In the genomic region with DNA sequence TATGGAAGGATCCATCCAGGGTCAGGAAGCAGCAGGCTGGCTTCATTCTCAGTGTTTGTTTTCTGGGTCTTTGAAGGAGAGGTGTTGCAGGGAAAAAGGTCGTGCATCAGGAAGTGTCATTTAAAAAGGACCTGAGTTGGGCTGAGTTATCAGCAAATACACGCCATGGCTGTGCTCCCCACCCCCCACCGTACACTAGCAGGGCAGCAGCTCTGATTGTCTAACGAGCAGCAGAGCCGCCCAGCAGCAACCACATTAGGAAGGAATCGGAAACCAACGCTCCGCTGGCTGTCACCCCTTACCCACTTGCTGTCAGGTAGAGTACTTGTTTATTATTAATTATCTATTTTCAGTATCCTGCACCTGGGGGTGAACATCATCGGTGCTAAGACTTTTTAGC, we compare ENCODE assay signal across 9 cellular contexts.
DNase-seq lines count a peak whose midpoint lies in the region; ATAC-seq and TF ChIP-seq lines count a peak whose summit lies in the region.
"Had no signal": no experiment of that assay in that cellular context is flagged by ENCODE, and none has a peak within 500 bp of the region (broad histone marks: within the 10 kb centered on the region; RNA-seq: fewer than 3 reads in every experiment).

No MANE protein-coding gene starts in this region.

- H3K4me1 ChIP-seq in cardiac muscle cell (ENCODE audit: low read depth): peaks cover 26% of the 10 kb centered on the region
- H3K4me1 ChIP-seq in OCI-LY3 (ENCODE audit: low read length): peaks cover 94% of the 10 kb centered on the region
- peaks cover 36% of the 10 kb centered on the region for H3K4me1 ChIP-seq in fibroblast of lung (ENCODE audit: control insufficient read depth, extremely low read depth, insufficient read depth, low read length)
- peaks cover 56% of the 10 kb centered on the region for H3K4me1 ChIP-seq in suprapubic skin

- H2AFZ ChIP-seq in OCI-LY3 (ENCODE audit: low read depth, low read length) (no peak overlapping the region), fibroblast of lung (ENCODE audit: low read length) (no peak overlapping the region)

- peak overlapping the region; percentile 91 for H3K27ac ChIP-seq in cardiac muscle cell
- peak overlapping the region; percentile 94 for H3K27ac ChIP-seq in OCI-LY3 (ENCODE audit: low read length)
- no peak overlapping the region for H3K27ac ChIP-seq in fibroblast of lung (ENCODE audit: insufficient read depth, low read length)
- no peak overlapping the region for H3K27ac ChIP-seq in suprapubic skin

- no peak for ATAC-seq in HG02973 (IDR thresholded peaks at IDR 0.05; ENCODE audit: unreplicated experiment)

- H3K36me3 ChIP-seq in cardiac muscle cell: no peaks in the 10 kb centered on the region
- peaks cover 14% of the 10 kb centered on the region for H3K36me3 ChIP-seq in OCI-LY3 (replicated peaks; ENCODE audit: low read depth, low read length)
- H3K36me3 ChIP-seq in fibroblast of lung (ENCODE audit: control insufficient read depth, insufficient read depth, low read length): no peaks in the 10 kb centered on the region
- H3K36me3 ChIP-seq in suprapubic skin: no peaks in the 10 kb centered on the region
- H3K36me3 ChIP-seq: SJSA1 had no signal

- H3K4me2 ChIP-seq in OCI-LY3 (ENCODE audit: low read length): peak overlapping the region; percentile 79
- peak overlapping the region; percentile 48 for H3K4me2 ChIP-seq in fibroblast of lung (ENCODE audit: extremely low read depth, insufficient read depth, low read length)

- TF ChIP-seq POLR2A in suprapubic skin (IDR thresholded peaks at IDR 0.05): no peak

- H3K79me2 ChIP-seq in OCI-LY3 (ENCODE audit: low read length) (peaks cover 80% of the 10 kb centered on the region), fibroblast of lung (ENCODE audit: control insufficient read depth, insufficient read depth, low read length) (no peaks in the 10 kb centered on the region)

- H3K27me3 ChIP-seq in cardiac muscle cell (no peaks in the 10 kb centered on the region), OCI-LY3 (ENCODE audit: low read depth, low read length) (no peaks in the 10 kb centered on the region), fibroblast of lung (ENCODE audit: control insufficient read depth, insufficient read depth, low read length) (no peaks in the 10 kb centered on the region), suprapubic skin (no peaks in the 10 kb centered on the region)
- H3K27me3 ChIP-seq: SJSA1 had no signal

- no peak for TF ChIP-seq EP300 in suprapubic skin (IDR thresholded peaks at IDR 0.05)

- DNase-seq in cardiac muscle cell (ENCODE audit: low read depth in 1 of 2, low spot score in 1 of 2): peak in 1 of 2 donors; percentile 51
- no peak for DNase-seq in cardiac septum (ENCODE audit: low spot score)
- no peak for DNase-seq in fibroblast of lung (ENCODE audit: low read depth in 2 of 2)
- no peak for DNase-seq in suprapubic skin (ENCODE audit: low spot score in 2 of 2)
- no peak for DNase-seq in NCI-H1436 treated with DMSO at 0.1 percent for 48 hours (lab: John Stamatoyannopoulos, UW)
- no peak for DNase-seq in stimulated activated CD4-positive, alpha-beta T cell treated with anti-CD3 and anti-CD28 coated beads, Interleukin-1b, Interleukin-23, amount 100 ng/mL, for 48 hours

- H4K20me1 ChIP-seq in OCI-LY3 (ENCODE audit: insufficient read depth, low read length): peaks cover 43% of the 10 kb centered on the region
- H4K20me1 ChIP-seq in fibroblast of lung (ENCODE audit: control insufficient read depth, extremely low read depth, insufficient read depth, low read length): no peaks in the 10 kb centered on the region

- H3K9ac ChIP-seq in OCI-LY3 (ENCODE audit: low read length): peak overlapping the region; percentile 64
- no peak overlapping the region for H3K9ac ChIP-seq in fibroblast of lung (ENCODE audit: insufficient read depth, low read length)

- H3K4me3 ChIP-seq in cardiac muscle cell: no peak overlapping the region
- H3K4me3 ChIP-seq in OCI-LY3 (ENCODE audit: low read length): peak overlapping the region; percentile 70
- peak overlapping the region in 1 of 4 experiments; percentile 5 for H3K4me3 ChIP-seq in fibroblast of lung (replicated peaks in 1 of 4; ENCODE audit: control extremely low read depth in 1 of 4, insufficient read depth in 1 of 4, low read depth in 3 of 4, low read length in 4 of 4)
- H3K4me3 ChIP-seq in suprapubic skin: peak overlapping the region; percentile 0
- H3K4me3 ChIP-seq: SJSA1 had no signal

- TF ChIP-seq CTCF in cardiac muscle cell (IDR thresholded peaks at IDR 0.05; ENCODE audit: low read depth, low read length) (no peak), OCI-LY3 (IDR thresholded peaks at IDR 0.05; ENCODE audit: low read depth, low read length) (no peak), fibroblast of lung (conservative IDR thresholded peaks at IDR 0.05 in 1 of 2, IDR thresholded peaks at IDR 0.05 in 1 of 2; ENCODE audit: low read depth in 1 of 2, low read length in 2 of 2) (no peak), suprapubic skin (IDR thresholded peaks at IDR 0.05) (no peak)

- no peaks in the 10 kb centered on the region for H3K9me3 ChIP-seq in cardiac muscle cell (ENCODE audit: low read depth)
- no peaks in the 10 kb centered on the region for H3K9me3 ChIP-seq in OCI-LY3 (ENCODE audit: insufficient read depth, low read length)
- no peaks in the 10 kb centered on the region for H3K9me3 ChIP-seq in fibroblast of lung (ENCODE audit: control insufficient read depth, insufficient read depth, low read depth, low read length)
- H3K9me3 ChIP-seq in suprapubic skin: no peaks in the 10 kb centered on the region
- H3K9me3 ChIP-seq: SJSA1 had no signal

- 38% methylated on average over 9 of the region's 9 CpGs for WGBS in suprapubic skin

- intact Hi-C loops in cardiac septum (cut with DNase I): loop anchor here (1.0 to 5.0 kb wide), 2 partner anchors 26 to 494 kb away; no protein-coding TSS in a partner anchor

Comparison
In these comparisons a context has a peak if more than half of its experiments do, and no peak if none do; other contexts are left out.
1. H3K27ac ChIP-seq: peak in cardiac muscle cell (single experiment) and OCI-LY3 (single experiment); none in fibroblast of lung (single experiment) and suprapubic skin (single experiment).